19 cellular contexts compared by ENCODE assay signal in genomic region chr1:102071451-102071850, GRCh38.
"Had no signal": no experiment of that assay in that cellular context is flagged by ENCODE, and none has a peak within 500 bp of the region (broad histone marks: within the 10 kb centered on the region; RNA-seq: fewer than 3 reads in every experiment).

No MANE protein-coding gene starts in this region.

- H3K27ac ChIP-seq: RWPE1 had no signal

- DNase-seq: KBM-7; MV-4-11; NCI-H1048; NCI-H1105; NCI-H1417; NCI-H1436 treated with DMSO at 0.1 percent for 48 hours; NCI-H1694; NCI-H187 treated with DMSO at 0.1 percent for 48 hours; NCI-H2029 treated with DMSO at 0.1 percent for 48 hours; NCI-H2171 treated with DMSO at 0.1 percent for 48 hours; NCI-H345; NCI-H524 treated with DMSO at 0.1 percent for 48 hours; NCI-H69; NCI-H82; NK-92 treated with Interleukin-12 subunit alpha and Interleukin-12 subunit beta, amount 100 ng/mL, for 24 hours; PC-3; SHP77; T-helper 1 cell had no signal
